Comparison of ENCODE assay signal across 38 cellular contexts in genomic region chr5:144101616-144102015, GRCh38.
"Had no signal": no experiment of that assay in that cellular context is flagged by ENCODE, and none has a peak within 500 bp of the region (broad histone marks: within the 10 kb centered on the region; RNA-seq: fewer than 3 reads in every experiment).

No MANE protein-coding gene starts in this region.

- H3K36me3 Mint-ChIP-seq: activated CD4-positive, alpha-beta memory T cell treated with anti-CD3 and anti-CD28 coated beads for 36 hours; activated CD8-positive, alpha-beta memory T cell treated with anti-CD3 and anti-CD28 coated beads, Interleukin-2, amount 10 ng/mL, durations not matched to agents 7 days and 5 days; activated naive CD4-positive, alpha-beta T cell treated with anti-CD3 and anti-CD28 coated beads, Interleukin-2, amount 50 U/mL, for 24 hours; activated naive CD8-positive, alpha-beta T cell treated with anti-CD3 and anti-CD28 coated beads for 36 hours; T-cell had no signal

- H3K4me1 Mint-ChIP-seq: activated CD4-positive, alpha-beta T cell treated with anti-CD3 and anti-CD28 coated beads for 36 hours; activated CD4-positive, alpha-beta T cell treated with anti-CD3 and anti-CD28 coated beads, Interleukin-2, amount 10 ng/mL, durations not matched to agents 24 days and 14 days; activated naive CD4-positive, alpha-beta T cell treated with anti-CD3 and anti-CD28 coated beads, Interleukin-2, amount 50 U/mL, for 24 hours; activated naive CD8-positive, alpha-beta T cell treated with anti-CD3 and anti-CD28 coated beads for 36 hours; activated naive CD8-positive, alpha-beta T cell treated with anti-CD3 and anti-CD28 coated beads, Interleukin-2, amount 50 U/mL, for 24 hours; T-cell had no signal

- H3K4me3 Mint-ChIP-seq: activated CD4-positive, alpha-beta memory T cell treated with anti-CD3 and anti-CD28 coated beads for 36 hours; activated CD4-positive, alpha-beta T cell treated with anti-CD3 and anti-CD28 coated beads for 36 hours; activated CD4-positive, alpha-beta T cell treated with anti-CD3 and anti-CD28 coated beads, Interleukin-2, amount 10 ng/mL, durations not matched to agents 24 days and 14 days; activated CD8-positive, alpha-beta memory T cell treated with anti-CD3 and anti-CD28 coated beads, Interleukin-2, amount 10 ng/mL, durations not matched to agents 7 days and 5 days; activated CD8-positive, alpha-beta T cell treated with anti-CD3 and anti-CD28 coated beads, Interleukin-2, amount 10 ng/mL, durations not matched to agents 7 days and 5 days; activated naive CD4-positive, alpha-beta T cell treated with anti-CD3 and anti-CD28 coated beads for 36 hours; activated naive CD4-positive, alpha-beta T cell treated with anti-CD3 and anti-CD28 coated beads, Interleukin-2, amount 50 U/mL, for 24 hours; activated naive CD8-positive, alpha-beta T cell treated with anti-CD3 and anti-CD28 coated beads for 36 hours; activated naive CD8-positive, alpha-beta T cell treated with anti-CD3 and anti-CD28 coated beads, Interleukin-2, amount 50 U/mL, for 24 hours; activated T-helper 1 cell treated with anti-CD3 and anti-CD28 coated beads, Interleukin-12 subunit alpha, Interleukin-12 subunit beta, Interleukin-2, Interleukin-4 antibody, amounts not matched to agents 30 ng/mL and 10 ng/mL and 1 ng/mL, durations not matched to agents 14 hours and 24 hours and 36 hours; dendritic cell treated with granulocyte-macrophage colony-stimulating factor and Interleukin-4, amounts not matched to agents 40 ng/mL and 50 ng/mL, for 4 days; T-cell; T-helper 1 cell treated with Interleukin-12 subunit alpha and Interleukin-12 subunit beta and Interleukin-4 antibody, amounts not matched to agents 30 μg/mL and 1 μg/mL, for 36 hours; T-helper 2 cell treated with Interferon-gamma antibody and Interleukin-4, amounts not matched to agents 5 μg/mL and 100 μg/mL, for 36 hours had no signal

- ATAC-seq: activated CD4-positive, alpha-beta T cell treated with anti-CD3 and anti-CD28 coated beads for 36 hours; activated CD8-positive, alpha-beta memory T cell treated with anti-CD3 and anti-CD28 coated beads, Interleukin-2, amount 10 ng/mL, durations not matched to agents 7 days and 5 days; activated CD8-positive, alpha-beta T cell treated with anti-CD3 and anti-CD28 coated beads, Interleukin-2, amount 10 ng/mL, durations not matched to agents 7 days and 5 days; activated naive CD8-positive, alpha-beta T cell treated with anti-CD3 and anti-CD28 coated beads, Interleukin-2, amount 50 U/mL, for 24 hours; body of pancreas; foreskin keratinocyte; gastrocnemius medialis; heart left ventricle; T-cell had no signal

- H3K36me3 ChIP-seq: adrenal gland, cardiac muscle cell, colonic mucosa, esophagus muscularis mucosa, gastrocnemius medialis, heart left ventricle had no signal

- H3K9me3 ChIP-seq: adrenal gland, body of pancreas, colonic mucosa, esophagus muscularis mucosa, gastrocnemius medialis had no signal

- DNase-seq: activated CD4-positive, alpha-beta memory T cell treated with anti-CD3 and anti-CD28 coated beads for 36 hours; activated CD4-positive, alpha-beta T cell treated with anti-CD3 and anti-CD28 coated beads for 36 hours; activated CD4-positive, alpha-beta T cell treated with anti-CD3 and anti-CD28 coated beads, Interleukin-2, amount 10 ng/mL, durations not matched to agents 24 days and 14 days; activated CD4-positive, CD25-positive, alpha-beta regulatory T cell; activated CD4-positive, CD25-positive, alpha-beta regulatory T cell treated with anti-CD3 and anti-CD28 coated beads, Interleukin-2, amount 50 U/mL, for 72 hours; activated CD8-positive, alpha-beta memory T cell treated with anti-CD3 and anti-CD28 coated beads, Interleukin-2, amount 10 ng/mL, durations not matched to agents 7 days and 5 days; activated CD8-positive, alpha-beta memory T cell treated with anti-CD3 and anti-CD28 coated beads, Interleukin-2, amount 50 U/mL, for 4 hours; activated CD8-positive, alpha-beta T cell treated with anti-CD3 and anti-CD28 coated beads, Interleukin-2, amount 10 ng/mL, durations not matched to agents 7 days and 5 days; activated effector memory CD4-positive, alpha-beta T cell treated with anti-CD3 and anti-CD28 coated beads, Interleukin-2, amount 50 U/mL, for 16 hours; activated naive CD4-positive, alpha-beta T cell treated with anti-CD3 and anti-CD28 coated beads for 36 hours; activated naive CD8-positive, alpha-beta T cell treated with anti-CD3 and anti-CD28 coated beads for 36 hours; activated naive CD8-positive, alpha-beta T cell treated with anti-CD3 and anti-CD28 coated beads, Interleukin-2, amount 50 U/mL, for 24 hours; activated T-cell treated with anti-CD3 and anti-CD28 coated beads, Interleukin-2, amount 50 U/mL, for 1 hour; activated T-cell treated with anti-CD3 and anti-CD28 coated beads, Interleukin-2, amount 50 U/mL, for 48 hours; adrenal gland; amygdala; aorta; body of pancreas; central memory CD4-positive, alpha-beta T cell; cerebellar nuclear complex; colonic mucosa; dorsolateral prefrontal cortex; effector memory CD4-positive, alpha-beta T cell; erythroblast; foreskin keratinocyte; gastrocnemius medialis; glutamatergic neuron; heart left ventricle; T-cell; T1000 had no signal

- H3K27ac Mint-ChIP-seq: activated CD4-positive, alpha-beta memory T cell treated with anti-CD3 and anti-CD28 coated beads for 36 hours; activated CD4-positive, alpha-beta T cell treated with anti-CD3 and anti-CD28 coated beads for 36 hours; activated CD4-positive, alpha-beta T cell treated with anti-CD3 and anti-CD28 coated beads, Interleukin-2, amount 10 ng/mL, durations not matched to agents 24 days and 14 days; activated CD8-positive, alpha-beta memory T cell treated with anti-CD3 and anti-CD28 coated beads, Interleukin-2, amount 10 ng/mL, durations not matched to agents 7 days and 5 days; activated CD8-positive, alpha-beta T cell treated with anti-CD3 and anti-CD28 coated beads, Interleukin-2, amount 10 ng/mL, durations not matched to agents 7 days and 5 days; activated naive CD4-positive, alpha-beta T cell treated with anti-CD3 and anti-CD28 coated beads for 36 hours; activated naive CD4-positive, alpha-beta T cell treated with anti-CD3 and anti-CD28 coated beads, Interleukin-2, amount 50 U/mL, for 24 hours; activated naive CD8-positive, alpha-beta T cell treated with anti-CD3 and anti-CD28 coated beads for 36 hours; activated naive CD8-positive, alpha-beta T cell treated with anti-CD3 and anti-CD28 coated beads, Interleukin-2, amount 50 U/mL, for 24 hours; activated T-helper 1 cell treated with anti-CD3 and anti-CD28 coated beads, Interleukin-12 subunit alpha, Interleukin-12 subunit beta, Interleukin-2, Interleukin-4 antibody, amounts not matched to agents 30 ng/mL and 10 ng/mL and 1 ng/mL, durations not matched to agents 14 hours and 24 hours and 36 hours; activated T-helper 2 cell treated with anti-CD3 and anti-CD28 coated beads, Interferon-gamma antibody, Interleukin-2, Interleukin-4, amounts not matched to agents 10 μg/mL and 5 μg/mL and 100 μg/mL, durations not matched to agents 14 hours and 24 hours and 36 hours; dendritic cell treated with granulocyte-macrophage colony-stimulating factor and Interleukin-4, amounts not matched to agents 40 ng/mL and 50 ng/mL, for 4 days; T-cell; T-helper 1 cell treated with Interleukin-12 subunit alpha and Interleukin-12 subunit beta and Interleukin-4 antibody, amounts not matched to agents 30 μg/mL and 1 μg/mL, for 36 hours; T-helper 2 cell treated with Interferon-gamma antibody and Interleukin-4, amounts not matched to agents 5 μg/mL and 100 μg/mL, for 36 hours had no signal

- H3K4me3 ChIP-seq: adrenal gland, body of pancreas, cardiac muscle cell, colonic mucosa, dorsolateral prefrontal cortex, esophagus muscularis mucosa, gastrocnemius medialis, heart left ventricle had no signal

- H3K4me1 ChIP-seq: adrenal gland, body of pancreas, colonic mucosa, foreskin keratinocyte, gastrocnemius medialis had no signal

- H3K27me3 ChIP-seq: adrenal gland, body of pancreas, cardiac muscle cell, colonic mucosa, esophagus muscularis mucosa, foreskin keratinocyte, gastrocnemius medialis, heart left ventricle had no signal

- H3K9me3 Mint-ChIP-seq: activated CD4-positive, alpha-beta memory T cell treated with anti-CD3 and anti-CD28 coated beads for 36 hours; activated CD4-positive, alpha-beta T cell treated with anti-CD3 and anti-CD28 coated beads, Interleukin-2, amount 10 ng/mL, durations not matched to agents 24 days and 14 days; activated naive CD4-positive, alpha-beta T cell treated with anti-CD3 and anti-CD28 coated beads, Interleukin-2, amount 50 U/mL, for 24 hours; activated naive CD8-positive, alpha-beta T cell treated with anti-CD3 and anti-CD28 coated beads, Interleukin-2, amount 50 U/mL, for 24 hours; activated T-helper 1 cell treated with anti-CD3 and anti-CD28 coated beads, Interleukin-12 subunit alpha, Interleukin-12 subunit beta, Interleukin-2, Interleukin-4 antibody, amounts not matched to agents 30 ng/mL and 10 ng/mL and 1 ng/mL, durations not matched to agents 14 hours and 24 hours and 36 hours; activated T-helper 2 cell treated with anti-CD3 and anti-CD28 coated beads, Interferon-gamma antibody, Interleukin-2, Interleukin-4, amounts not matched to agents 10 μg/mL and 5 μg/mL and 100 μg/mL, durations not matched to agents 14 hours and 24 hours and 36 hours; dendritic cell treated with granulocyte-macrophage colony-stimulating factor and Interleukin-4, amounts not matched to agents 40 ng/mL and 50 ng/mL, for 4 days; T-helper 1 cell treated with Interleukin-12 subunit alpha and Interleukin-12 subunit beta and Interleukin-4 antibody, amounts not matched to agents 30 μg/mL and 1 μg/mL, for 36 hours; T-helper 2 cell treated with Interferon-gamma antibody and Interleukin-4, amounts not matched to agents 5 μg/mL and 100 μg/mL, for 36 hours had no signal

- H3K27me3 Mint-ChIP-seq: activated CD4-positive, alpha-beta memory T cell treated with anti-CD3 and anti-CD28 coated beads for 36 hours; activated CD4-positive, alpha-beta T cell treated with anti-CD3 and anti-CD28 coated beads for 36 hours; activated CD4-positive, alpha-beta T cell treated with anti-CD3 and anti-CD28 coated beads, Interleukin-2, amount 10 ng/mL, durations not matched to agents 24 days and 14 days; activated naive CD4-positive, alpha-beta T cell treated with anti-CD3 and anti-CD28 coated beads, Interleukin-2, amount 50 U/mL, for 24 hours; dendritic cell treated with granulocyte-macrophage colony-stimulating factor and Interleukin-4, amounts not matched to agents 40 ng/mL and 50 ng/mL, for 4 days had no signal

- H3K27ac ChIP-seq: adrenal gland, body of pancreas, cardiac muscle cell, colonic mucosa, dorsolateral prefrontal cortex, esophagus muscularis mucosa, foreskin keratinocyte, gastrocnemius medialis, heart left ventricle had no signal
